12 cellular contexts compared by ENCODE assay signal in the genomic region with DNA sequence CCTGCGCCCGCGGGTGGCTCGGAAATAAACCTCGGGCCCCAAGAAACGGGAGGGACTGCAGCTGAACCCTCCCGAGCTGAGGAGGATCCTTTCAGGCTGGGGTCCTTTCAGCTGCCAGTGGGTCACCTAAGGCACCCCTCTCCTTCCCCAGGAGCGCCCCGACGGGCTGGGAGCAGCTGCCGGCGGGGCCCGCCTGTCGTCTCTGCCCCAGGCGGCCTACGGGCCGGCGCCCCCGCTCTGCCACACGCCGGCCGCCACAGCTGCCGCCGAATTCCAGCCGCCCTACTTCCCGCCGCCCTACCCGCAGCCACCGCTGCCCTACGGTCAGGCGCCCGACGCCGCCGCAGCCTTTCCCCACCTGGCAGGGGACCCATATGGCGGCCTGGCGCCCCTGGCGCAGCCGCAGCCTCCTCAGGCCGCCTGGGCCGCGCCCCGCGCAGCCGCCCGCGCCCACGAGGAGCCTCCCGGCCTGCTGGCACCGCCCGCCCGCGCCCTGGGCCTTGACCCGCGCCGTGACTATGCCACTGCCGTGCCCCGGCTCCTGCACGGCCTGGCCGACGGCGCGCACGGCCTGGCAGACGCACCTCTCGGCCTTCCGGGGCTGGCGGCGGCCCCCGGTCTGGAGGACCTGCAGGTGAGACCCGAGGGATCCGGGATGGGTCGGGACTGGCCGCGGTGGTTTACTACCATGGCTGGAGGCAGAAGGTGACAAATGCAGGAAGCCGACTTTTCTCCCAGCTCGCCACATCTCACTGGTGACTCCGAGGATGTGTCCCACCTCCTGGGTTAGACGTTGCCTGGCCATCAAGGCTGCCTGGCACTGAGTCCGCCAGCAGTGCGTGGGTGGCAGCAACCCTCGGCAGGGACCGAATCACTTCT. TPM values are rescaled to one million over a fixed set of nuclear protein-coding genes. Genes with fewer than 3 reads are reported as not detected.
A peak's percentile ranks its signal among the peaks of the same experiment; 100 is the strongest.
DNase-seq lines count a peak whose midpoint lies in the region; ATAC-seq and TF ChIP-seq lines count a peak whose summit lies in the region.
"Had no signal": no experiment of that assay in that cellular context is flagged by ENCODE, and none has a peak within 500 bp of the region (broad histone marks: within the 10 kb centered on the region; RNA-seq: fewer than 3 reads in every experiment).

No MANE protein-coding gene starts in this region.

- H4K20me1 ChIP-seq in BLaER1 (0 out of 2 replicates have a peak, but pooled peaks cover 8% of the 10 kb centered on the region), hepatocyte (ENCODE audit: insufficient read depth, poor library complexity, severe bottlenecking) (no peaks in the 10 kb centered on the region)

- H3K4me3 ChIP-seq in BLaER1 (peak overlapping the region; percentile 48; the same call in 1 of the 2 replicates), SJSA1 (peak overlapping the region; percentile 46), hepatocyte (peak overlapping the region; percentile 77), parathyroid adenoma (ENCODE audit: low read depth, low read length) (no peak overlapping the region)

- TF ChIP-seq CTCF in hepatocyte (IDR thresholded peaks at IDR 0.05; ENCODE audit: poor library complexity) (no peak), parathyroid adenoma (IDR thresholded peaks at IDR 0.05) (no peak)

- H3K36me3 ChIP-seq in BLaER1 (no peaks in the 10 kb centered on the region), SJSA1 (no peaks in the 10 kb centered on the region), hepatocyte (replicated peaks; ENCODE audit: insufficient read depth, low read depth) (no peaks in the 10 kb centered on the region), parathyroid adenoma (ENCODE audit: control insufficient read depth, insufficient read depth, low read length) (no peaks in the 10 kb centered on the region)

- no peak overlapping the region for H3K27ac ChIP-seq in BLaER1
- H3K27ac ChIP-seq in SJSA1 = no peak overlapping the region
- H3K27ac ChIP-seq in hepatocyte = no peak overlapping the region
- H3K27ac ChIP-seq in parathyroid adenoma = no peak overlapping the region
- H3K27ac ChIP-seq: KMS-11 had no signal

- no peak for ATAC-seq in HG03135 (IDR thresholded peaks at IDR 0.05; ENCODE audit: unreplicated experiment)
- ATAC-seq: T-helper 17 cell had no signal

- H3K79me2 ChIP-seq in hepatocyte (no peaks in the 10 kb centered on the region), parathyroid adenoma (no peaks in the 10 kb centered on the region)

- H3K4me2 ChIP-seq in BLaER1 = peak overlapping the region; percentile 78
- H3K4me2 ChIP-seq in hepatocyte = peak overlapping the region; percentile 97
- H3K4me2 ChIP-seq in parathyroid adenoma (ENCODE audit: low read length) = peak overlapping the region; percentile 47
- H3K4me2 ChIP-seq: KMS-11 had no signal

- H3K9me3 ChIP-seq in BLaER1 (peaks cover 5% of the 10 kb centered on the region; the same call in 1 of the 2 replicates), SJSA1 (replicated peaks) (no peaks in the 10 kb centered on the region), hepatocyte (ENCODE audit: low read depth) (no peaks in the 10 kb centered on the region), parathyroid adenoma (ENCODE audit: control insufficient read depth, low read length) (no peaks in the 10 kb centered on the region)

- H2AFZ ChIP-seq in hepatocyte (peak overlapping the region; percentile 66), parathyroid adenoma (peak overlapping the region; percentile 58)

- no peak for DNase-seq in SJSA1 (ENCODE audit: low read depth in 1 of 2, low spot score in 2 of 2)
- DNase-seq in hepatocyte (ENCODE audit: low spot score) = no peak
- DNase-seq in amygdala (lab: John Stamatoyannopoulos, UW) = no peak
- DNase-seq in NCI-H146 (lab: John Stamatoyannopoulos, UW) = no peak
- DNase-seq in activated CD4-positive, alpha-beta T cell treated with anti-CD3 and anti-CD28 coated beads for 48 hours = no peak
- DNase-seq: DMS153; stimulated activated naive CD4-positive, alpha-beta T cell; T-helper 17 cell had no signal

- no peaks in the 10 kb centered on the region for H3K9me2 ChIP-seq in hepatocyte (replicated peaks; ENCODE audit: insufficient read depth)

- H3K27me3 ChIP-seq in BLaER1 = peaks cover 66% of the 10 kb centered on the region
- H3K27me3 ChIP-seq in SJSA1 (replicated peaks) = peaks cover 7% of the 10 kb centered on the region
- H3K27me3 ChIP-seq in hepatocyte = peaks cover 78% of the 10 kb centered on the region
- H3K27me3 ChIP-seq in parathyroid adenoma (ENCODE audit: control insufficient read depth, insufficient read depth, low read length) = peaks cover 3% of the 10 kb centered on the region

- 22% methylated on average over 75 of the region's 83 CpGs for WGBS in hepatocyte (ENCODE audit: low lambda C conversion rate, missing lambda C conversion rate)

- no peak overlapping the region for H3K9ac ChIP-seq in BLaER1
- H3K9ac ChIP-seq in parathyroid adenoma = no peak overlapping the region
- H3K9ac ChIP-seq: KMS-11 had no signal

- H3K4me1 ChIP-seq in BLaER1 (peaks cover 67% of the 10 kb centered on the region), SJSA1 (replicated peaks) (peaks cover 8% of the 10 kb centered on the region), hepatocyte (ENCODE audit: insufficient read depth) (peaks cover 24% of the 10 kb centered on the region), parathyroid adenoma (no peaks in the 10 kb centered on the region)

RNA-seq across cellular contexts. Expression of gene TFAP2E, which starts 0.9 kb away (rescaled TPM):
- not detected in 2 replicates for total RNA-seq in SJSA1 (2014; rRNA removed; shearing (Covaris generic))
- total RNA-seq in hepatocyte = not detected in 2 replicates
- polyA plus RNA-seq in hepatocyte = 0.81 TPM in 1 of 2 replicates, not detected in the other

RNA-seq across cellular contexts. Expression of gene NCDN, which starts 16.4 kb away (rescaled TPM):
- total RNA-seq in SJSA1 (2014; rRNA removed; shearing (Covaris generic)) = 17.4 and 20.4 TPM in 2 replicates
- total RNA-seq in hepatocyte = 11.4 and 19.6 TPM in 2 replicates
- 25.7 and 28.5 TPM in 2 replicates for polyA plus RNA-seq in hepatocyte

RNA-seq across cellular contexts. Expression of gene KIAA0319L, which starts 16.8 kb away (rescaled TPM):
- 22.8 and 23.7 TPM in 2 replicates for total RNA-seq in SJSA1 (2014; rRNA removed; shearing (Covaris generic))
- 77.7 and 82.3 TPM in 2 replicates for total RNA-seq in hepatocyte
- polyA plus RNA-seq in hepatocyte = 41.5 and 56.3 TPM in 2 replicates

Comparison
In these comparisons a context has a peak if more than half of its experiments do, and no peak if none do; other contexts are left out.
1. H3K4me2 ChIP-seq: peak in every context shown above with its lines; median percentile 97 in hepatocyte; 78 in BLaER1; 47 in parathyroid adenoma.